21 cellular contexts compared by ENCODE assay signal in the genomic region with DNA sequence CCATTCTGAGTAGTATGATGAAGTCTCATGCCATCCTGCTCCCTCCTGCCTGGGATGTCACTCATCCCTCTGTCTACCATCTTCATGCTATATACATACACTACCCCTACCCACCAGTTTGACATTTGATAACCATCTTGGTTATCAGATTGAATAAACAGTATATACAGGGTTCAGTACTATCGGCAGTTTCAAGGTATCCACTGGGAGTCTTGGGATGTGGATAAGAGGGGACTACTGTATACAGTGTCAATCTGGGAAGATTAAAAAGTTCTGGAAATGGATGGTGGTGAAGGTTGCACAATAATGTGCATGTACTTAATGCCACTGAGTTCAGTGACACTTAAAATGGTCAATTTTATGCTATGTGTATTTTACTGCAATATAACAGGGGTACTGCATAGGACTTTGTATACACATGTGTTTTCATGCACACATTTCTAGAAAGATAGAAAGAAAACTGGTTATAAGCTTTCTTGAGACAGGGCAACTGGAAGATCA. TPM values are rescaled to one million over a fixed set of nuclear protein-coding genes. Genes with fewer than 3 reads are reported as not detected.
DNase-seq lines count a peak whose midpoint lies in the region; ATAC-seq, FAIRE-seq and TF ChIP-seq lines count a peak whose summit lies in the region.
"Had no signal": no experiment of that assay in that cellular context is flagged by ENCODE, and none has a peak within 500 bp of the region (broad histone marks: within the 10 kb centered on the region; RNA-seq: fewer than 3 reads in every experiment).

No MANE protein-coding gene starts in this region.

- H3K4me3 ChIP-seq in IMR-90 (ENCODE audit: insufficient read depth, low read depth, low read length) = no peak overlapping the region
- H3K4me3 ChIP-seq: A549 had no signal

- TF ChIP-seq RAD21 in IMR-90 (IDR thresholded peaks at IDR 0.05; ENCODE audit: low read length) = no peak

- H4K8ac ChIP-seq in IMR-90 (ENCODE audit: low read depth in 2 of 2, low read length in 2 of 2) = no peak overlapping the region

- in situ Hi-C loops in IMR-90 (cut with MboI; ENCODE audit: low sequenced_read_pairs) = no loop called here

- H2BK5ac ChIP-seq in IMR-90 (ENCODE audit: low read depth, low read length, poor library complexity, severe bottlenecking) = no peak overlapping the region

- POLR2A ChIA-PET in IMR-90 (lab: Charles Lee; ENCODE audit: unreplicated experiment) = no interaction called here

- no peaks in the 10 kb centered on the region for H3K27me3 ChIP-seq in IMR-90 (ENCODE audit: control insufficient read depth, insufficient read depth, low read length)

- no peak overlapping the region for H3K9ac ChIP-seq in IMR-90 (ENCODE audit: low read depth, low read length)

- BruUV-seq in IMR-90 (replicated peaks; lab: Mats Ljungman, UMichigan) = no TSS peak

- peaks cover 26 to 48% of the 10 kb centered on the region in 2 experiments for H3K79me1 ChIP-seq in IMR-90 (ENCODE audit: low read depth in 1 of 2, low read length in 2 of 2)

- H3K36me3 ChIP-seq in IMR-90 (ENCODE audit: control insufficient read depth, insufficient read depth, low read length) = no peaks in the 10 kb centered on the region

- peak; percentile 36 for FAIRE-seq in GM18507 (lab: Jason Lieb, UNC)
- FAIRE-seq: A549 had no signal

- no peak for DNase-seq in Right ventricle myocardium inferior (ENCODE audit: missing footprints)
- no peak for DNase-seq in left ventricle myocardium superior
- no peak for DNase-seq in GM18507 (ENCODE audit: extremely low spot score, insufficient read length, low read depth)
- DNase-seq in IMR-90 = no peak
- DNase-seq in activated CD4-positive, alpha-beta T cell treated with anti-CD3 and anti-CD28 coated beads, Interleukin-2, amount 50 U/mL, for 4 hours = no peak
- DNase-seq: AML-193; CD4-positive, alpha-beta T cell; DMS153; DMS79; GDM1; GOT3; H7; Kasumi-1; KG1 had no signal

- no peaks in the 10 kb centered on the region for H3K4me1 ChIP-seq in IMR-90 (ENCODE audit: control insufficient read depth, insufficient read depth, low read length)

- ATAC-seq in Right ventricle myocardium inferior = peak; percentile 8
- no peak for ATAC-seq in left ventricle myocardium superior
- ATAC-seq in IMR-90 (ENCODE audit: low read depth) = no peak
- no peak for ATAC-seq in HG03378 (IDR thresholded peaks at IDR 0.05; ENCODE audit: unreplicated experiment)
- no peak for ATAC-seq in GM21515 (IDR thresholded peaks at IDR 0.05; ENCODE audit: unreplicated experiment)
- ATAC-seq: A549, HCT116 had no signal

- H2BK20ac ChIP-seq in IMR-90 (ENCODE audit: low read depth, low read length) = no peak overlapping the region

- H2BK120ac ChIP-seq in IMR-90 (ENCODE audit: low read depth, low read length) = no peak overlapping the region

- no peak overlapping the region for H4K91ac ChIP-seq in IMR-90 (ENCODE audit: insufficient read depth, low read depth, low read length)

- no CpG with 5 or more reads among the region's 1 CpG for WGBS in IMR-90 (ENCODE audit: extremely low coverage in 2 of 2, insufficient read length in 1 of 2), 2 experiments

- H3K27ac ChIP-seq in IMR-90 (ENCODE audit: insufficient read depth, low read length) = no peak overlapping the region
- H3K27ac ChIP-seq: 22Rv1, A549, C4-2B, HL-60 had no signal

- H3K23ac ChIP-seq in IMR-90 (ENCODE audit: low read depth, low read length) = no peak overlapping the region

- H2BK15ac ChIP-seq in IMR-90 (ENCODE audit: low read depth, low read length) = no peak overlapping the region

- H3K4ac ChIP-seq in IMR-90 (ENCODE audit: low read depth, low read length) = no peak overlapping the region

- intact Hi-C loops in Right ventricle myocardium inferior (cut with DNase I) = no loop called here
- intact Hi-C loops in left ventricle myocardium superior (cut with micrococcal nuclease) = no loop called here
- intact Hi-C loops in IMR-90 (cut with micrococcal nuclease) = no loop called here

- CTCF ChIA-PET in IMR-90 (lab: Yijun Ruan, JAX) = no interaction called here

- no peak overlapping the region for H2AFZ ChIP-seq in IMR-90 (replicated peaks; ENCODE audit: low read length, poor library complexity)

- TF ChIP-seq CTCF in IMR-90 (conservative IDR thresholded peaks at IDR 0.05; ENCODE audit: low read depth, low read length) = no peak

- no peak overlapping the region for H3K4me2 ChIP-seq in IMR-90 (ENCODE audit: low read depth, low read length)
- H3K4me2 ChIP-seq: A549 had no signal

- H3K56ac ChIP-seq in IMR-90 (ENCODE audit: extremely low read depth, insufficient read depth, low read length) = no peak overlapping the region

- H3K9me1 ChIP-seq in IMR-90 (ENCODE audit: insufficient read depth, low read length) = no peaks in the 10 kb centered on the region

- H4K20me1 ChIP-seq in IMR-90 (ENCODE audit: insufficient read depth, low read length) = peaks cover 26% of the 10 kb centered on the region

- dilution Hi-C loops in IMR-90 (cut with HindIII; ENCODE audit: low sequenced_read_pairs, unreplicated experiment) = no loop called here

- H3K14ac ChIP-seq in IMR-90 (replicated peaks; ENCODE audit: low read depth, low read length) = no peak overlapping the region

- no peak overlapping the region for H4K5ac ChIP-seq in IMR-90 (ENCODE audit: low read depth, low read length)

- H3K18ac ChIP-seq in IMR-90 (ENCODE audit: low read depth, low read length) = no peak overlapping the region

- H3K9me3 ChIP-seq in IMR-90 (ENCODE audit: control insufficient read depth, insufficient read depth, low read length) = no peaks in the 10 kb centered on the region
- H3K9me3 ChIP-seq: A549 had no signal

- TF ChIP-seq POLR2A in IMR-90 (IDR thresholded peaks at IDR 0.05; ENCODE audit: low read depth, low read length) = no peak

- no peak overlapping the region for H2AK9ac ChIP-seq in IMR-90 (replicated peaks; ENCODE audit: low read depth, low read length, poor library complexity)

- H2AK5ac ChIP-seq in IMR-90 (ENCODE audit: low read depth, low read length) = no peak overlapping the region

TF ChIP-seq in IMR-90, 13 proteins besides CTCF, POLR2A, EP300 and RAD21:
- TF ChIP-seq, protein P1, sequence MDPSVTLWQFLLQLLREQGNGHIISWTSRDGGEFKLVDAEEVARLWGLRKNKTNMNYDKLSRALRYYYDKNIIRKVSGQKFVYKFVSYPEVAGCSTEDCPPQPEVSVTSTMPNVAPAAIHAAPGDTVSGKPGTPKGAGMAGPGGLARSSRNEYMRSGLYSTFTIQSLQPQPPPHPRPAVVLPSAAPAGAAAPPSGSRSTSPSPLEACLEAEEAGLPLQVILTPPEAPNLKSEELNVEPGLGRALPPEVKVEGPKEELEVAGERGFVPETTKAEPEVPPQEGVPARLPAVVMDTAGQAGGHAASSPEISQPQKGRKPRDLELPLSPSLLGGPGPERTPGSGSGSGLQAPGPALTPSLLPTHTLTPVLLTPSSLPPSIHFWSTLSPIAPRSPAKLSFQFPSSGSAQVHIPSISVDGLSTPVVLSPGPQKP (IDR thresholded peaks at IDR 0.05; ENCODE audit: borderline replicate concordance, low read depth, low read length) = no peak
- TF ChIP-seq CEBPB (IDR thresholded peaks at IDR 0.05; ENCODE audit: low read depth, low read length) = peak; percentile 56; the same call in 1 of the 2 replicates
- TF ChIP-seq RCOR1 (IDR thresholded peaks at IDR 0.05; ENCODE audit: insufficient replicate concordance, low read length) = no peak

RNA-seq across cellular contexts. Expression of a gene that starts 22.1 kb away (rescaled TPM):
- 30.4 TPM for total RNA-seq in Right ventricle myocardium inferior
- total RNA-seq in left ventricle myocardium superior = 34.6 TPM
- total RNA-seq in IMR-90 (2012; rRNA removed) = 1.6 and 3.6 TPM in 2 replicates
- polyA plus RNA-seq in IMR-90 (2012; rRNA removed) = 14.4 and 18.0 TPM in 2 replicates
- polyA plus RNA-seq in IMR-90 (2012; cell fraction: cytosol; rRNA removed) = 11.8 and 26.7 TPM in 2 replicates
- 13.3 and 14.2 TPM in 2 replicates for polyA plus RNA-seq in IMR-90 (2012; cell fraction: nucleus; rRNA removed; ENCODE audit: low replicate concordance)
